17 cellular contexts compared by ENCODE assay signal in genomic region chr1:173268786-173269277, GRCh38.
"Had no signal": no experiment of that assay in that cellular context is flagged by ENCODE, and none has a peak within 500 bp of the region (broad histone marks: within the 10 kb centered on the region; RNA-seq: fewer than 3 reads in every experiment).

No MANE protein-coding gene starts in this region.

- DNase-seq: activated naive CD4-positive, alpha-beta T cell; activated naive CD8-positive, alpha-beta T cell treated with anti-CD3 and anti-CD28 coated beads for 36 hours; activated T-cell treated with anti-CD3 and anti-CD28 coated beads, Interleukin-2, amount 50 U/mL, for 24 hours; cerebellar nuclear complex; cortex of kidney; heart right ventricle; left colon; occipital lobe; posterior cingulate gyrus; T-helper 1 cell; T1000 had no signal

- H3K27ac ChIP-seq: heart right ventricle, suprapubic skin, tibial nerve had no signal

- H3K27me3 ChIP-seq: heart right ventricle, suprapubic skin, tibial nerve had no signal

- H3K4me1 ChIP-seq: heart right ventricle, suprapubic skin had no signal

- H3K9me3 ChIP-seq: heart right ventricle, suprapubic skin, tibial nerve had no signal

- H3K4me3 ChIP-seq: heart right ventricle, suprapubic skin, tibial nerve had no signal

- ATAC-seq: activated T-helper 17 cell treated with anti-CD3 and anti-CD28 coated beads, Interleukin-2, amount 50 U/mL, for 72 hours; heart right ventricle; left colon; naive thymus-derived CD4-positive, alpha-beta T cell; sciatic nerve; WTC11 had no signal

- H3K36me3 ChIP-seq: heart right ventricle, suprapubic skin, tibial nerve had no signal
